Comparison of ENCODE assay signal across 1 cellular context in the genomic region with DNA sequence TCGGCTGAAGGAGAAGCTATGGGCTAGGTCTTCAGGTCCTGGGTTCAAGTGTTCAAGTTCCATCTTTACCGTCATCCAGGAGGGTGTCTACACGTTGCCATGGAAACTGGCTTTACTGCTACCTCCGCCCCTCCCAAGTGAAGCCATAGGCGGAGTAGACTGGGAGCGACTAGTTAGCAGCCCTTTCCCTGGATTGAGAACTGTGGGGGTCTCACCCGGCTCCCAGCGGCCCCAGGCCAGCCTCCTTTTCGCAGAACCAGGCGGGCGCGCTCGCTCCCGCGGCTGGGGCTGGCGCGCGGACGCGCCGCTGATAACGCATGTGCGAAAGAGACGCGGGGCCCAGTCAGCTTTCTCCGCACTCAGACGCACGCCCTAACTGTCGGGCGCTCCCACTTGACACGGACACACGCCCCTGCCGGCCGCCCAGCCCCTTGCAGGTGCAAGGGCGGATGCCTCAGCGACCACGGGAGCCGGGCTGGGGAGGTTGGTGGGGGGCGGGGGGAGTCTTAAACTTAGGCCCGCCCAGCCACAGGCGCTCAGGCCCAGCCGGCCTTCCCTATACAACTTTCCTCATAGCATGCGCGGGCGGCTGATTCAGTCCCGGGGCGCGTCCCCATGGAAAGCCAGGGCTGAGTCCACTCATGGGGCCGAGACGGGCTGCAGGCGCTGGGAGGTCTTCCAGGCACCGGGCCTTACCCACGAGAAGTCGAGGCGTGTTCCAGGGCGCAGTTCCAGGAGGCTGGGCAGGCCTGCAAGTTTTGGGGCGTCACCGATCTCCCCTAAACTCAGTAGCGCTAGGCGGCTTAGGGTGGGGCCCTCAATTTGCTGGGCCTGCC.
TF ChIP-seq lines count a peak whose summit lies in the region.

No MANE protein-coding gene starts in this region.

TF ChIP-seq in HEK293, 187 proteins besides CTCF, POLR2A, EP300 and RAD21 (continued from another document and continues in another):
- TF ChIP-seq KLF8 (tag by site-specific recombination; IDR thresholded peaks at IDR 0.05), result 0 out of 2 replicates have a peak, but pooled peaks have one; percentile 45
- TF ChIP-seq ZBTB8A (tag by site-specific recombination; IDR thresholded peaks at IDR 0.05), result peak; percentile 96
- TF ChIP-seq ZNF621 (tag by site-specific recombination; IDR thresholded peaks at IDR 0.05), result no peak
- peak; percentile 79 for TF ChIP-seq SP3 (tag by site-specific recombination; IDR thresholded peaks at IDR 0.05)
- TF ChIP-seq KLF16 (tag by site-specific recombination; IDR thresholded peaks at IDR 0.05), result 0 out of 2 replicates have a peak, but pooled peaks have one; percentile 24
- TF ChIP-seq, protein P1, sequence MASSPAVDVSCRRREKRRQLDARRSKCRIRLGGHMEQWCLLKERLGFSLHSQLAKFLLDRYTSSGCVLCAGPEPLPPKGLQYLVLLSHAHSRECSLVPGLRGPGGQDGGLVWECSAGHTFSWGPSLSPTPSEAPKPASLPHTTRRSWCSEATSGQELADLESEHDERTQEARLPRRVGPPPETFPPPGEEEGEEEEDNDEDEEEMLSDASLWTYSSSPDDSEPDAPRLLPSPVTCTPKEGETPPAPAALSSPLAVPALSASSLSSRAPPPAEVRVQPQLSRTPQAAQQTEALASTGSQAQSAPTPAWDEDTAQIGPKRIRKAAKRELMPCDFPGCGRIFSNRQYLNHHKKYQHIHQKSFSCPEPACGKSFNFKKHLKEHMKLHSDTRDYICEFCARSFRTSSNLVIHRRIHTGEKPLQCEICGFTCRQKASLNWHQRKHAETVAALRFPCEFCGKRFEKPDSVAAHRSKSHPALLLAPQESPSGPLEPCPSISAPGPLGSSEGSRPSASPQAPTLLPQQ (tag by site-specific recombination; IDR thresholded peaks at IDR 0.05), result peak; percentile 67
- no peak for TF ChIP-seq ZFP3 (tag by site-specific recombination; IDR thresholded peaks at IDR 0.05; ENCODE audit: low read depth)
- TF ChIP-seq, protein P2, sequence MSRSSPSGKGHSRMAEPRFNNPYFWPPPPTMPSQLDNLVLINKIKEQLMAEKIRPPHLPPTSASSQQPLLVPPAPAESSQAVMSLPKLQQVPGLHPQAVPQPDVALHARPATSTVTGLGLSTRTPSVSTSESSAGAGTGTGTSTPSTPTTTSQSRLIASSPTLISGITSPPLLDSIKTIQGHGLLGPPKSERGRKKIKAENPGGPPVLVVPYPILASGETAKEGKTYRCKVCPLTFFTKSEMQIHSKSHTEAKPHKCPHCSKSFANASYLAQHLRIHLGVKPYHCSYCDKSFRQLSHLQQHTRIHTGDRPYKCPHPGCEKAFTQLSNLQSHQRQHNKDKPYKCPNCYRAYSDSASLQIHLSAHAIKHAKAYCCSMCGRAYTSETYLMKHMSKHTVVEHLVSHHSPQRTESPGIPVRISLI (tag by site-specific recombination; IDR thresholded peaks at IDR 0.05), result no peak
- TF ChIP-seq ZSCAN23 (tag by site-specific recombination; IDR thresholded peaks at IDR 0.05), result no peak
- peak; percentile 40 for TF ChIP-seq SP7 (tag by site-specific recombination; IDR thresholded peaks at IDR 0.05)
- TF ChIP-seq ZNF121 (tag by site-specific recombination; IDR thresholded peaks at IDR 0.05), result peak; percentile 81
- TF ChIP-seq, protein P3, sequence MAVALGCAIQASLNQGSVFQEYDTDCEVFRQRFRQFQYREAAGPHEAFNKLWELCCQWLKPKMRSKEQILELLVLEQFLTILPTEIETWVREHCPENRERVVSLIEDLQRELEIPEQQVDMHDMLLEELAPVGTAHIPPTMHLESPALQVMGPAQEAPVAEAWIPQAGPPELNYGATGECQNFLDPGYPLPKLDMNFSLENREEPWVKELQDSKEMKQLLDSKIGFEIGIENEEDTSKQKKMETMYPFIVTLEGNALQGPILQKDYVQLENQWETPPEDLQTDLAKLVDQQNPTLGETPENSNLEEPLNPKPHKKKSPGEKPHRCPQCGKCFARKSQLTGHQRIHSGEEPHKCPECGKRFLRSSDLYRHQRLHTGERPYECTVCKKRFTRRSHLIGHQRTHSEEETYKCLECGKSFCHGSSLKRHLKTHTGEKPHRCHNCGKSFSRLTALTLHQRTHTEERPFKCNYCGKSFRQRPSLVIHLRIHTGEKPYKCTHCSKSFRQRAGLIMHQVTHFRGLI (tag by site-specific recombination; IDR thresholded peaks at IDR 0.05), result peak; percentile 93
- TF ChIP-seq BCL11A (tag by site-specific recombination; IDR thresholded peaks at IDR 0.05; ENCODE audit: low read depth), result no peak
- peak; percentile 65 for TF ChIP-seq WT1 (tag by site-specific recombination; IDR thresholded peaks at IDR 0.05)
- TF ChIP-seq ZXDB (tag by site-specific recombination; IDR thresholded peaks at IDR 0.05), result peak; percentile 66
- TF ChIP-seq ZFP69B (tag by site-specific recombination; IDR thresholded peaks at IDR 0.05), result peak; percentile 64; the same call in 1 of the 2 replicates
- peak; percentile 74 for TF ChIP-seq GLIS2 (tag by site-specific recombination; IDR thresholded peaks at IDR 0.05)
- TF ChIP-seq, protein P4, sequence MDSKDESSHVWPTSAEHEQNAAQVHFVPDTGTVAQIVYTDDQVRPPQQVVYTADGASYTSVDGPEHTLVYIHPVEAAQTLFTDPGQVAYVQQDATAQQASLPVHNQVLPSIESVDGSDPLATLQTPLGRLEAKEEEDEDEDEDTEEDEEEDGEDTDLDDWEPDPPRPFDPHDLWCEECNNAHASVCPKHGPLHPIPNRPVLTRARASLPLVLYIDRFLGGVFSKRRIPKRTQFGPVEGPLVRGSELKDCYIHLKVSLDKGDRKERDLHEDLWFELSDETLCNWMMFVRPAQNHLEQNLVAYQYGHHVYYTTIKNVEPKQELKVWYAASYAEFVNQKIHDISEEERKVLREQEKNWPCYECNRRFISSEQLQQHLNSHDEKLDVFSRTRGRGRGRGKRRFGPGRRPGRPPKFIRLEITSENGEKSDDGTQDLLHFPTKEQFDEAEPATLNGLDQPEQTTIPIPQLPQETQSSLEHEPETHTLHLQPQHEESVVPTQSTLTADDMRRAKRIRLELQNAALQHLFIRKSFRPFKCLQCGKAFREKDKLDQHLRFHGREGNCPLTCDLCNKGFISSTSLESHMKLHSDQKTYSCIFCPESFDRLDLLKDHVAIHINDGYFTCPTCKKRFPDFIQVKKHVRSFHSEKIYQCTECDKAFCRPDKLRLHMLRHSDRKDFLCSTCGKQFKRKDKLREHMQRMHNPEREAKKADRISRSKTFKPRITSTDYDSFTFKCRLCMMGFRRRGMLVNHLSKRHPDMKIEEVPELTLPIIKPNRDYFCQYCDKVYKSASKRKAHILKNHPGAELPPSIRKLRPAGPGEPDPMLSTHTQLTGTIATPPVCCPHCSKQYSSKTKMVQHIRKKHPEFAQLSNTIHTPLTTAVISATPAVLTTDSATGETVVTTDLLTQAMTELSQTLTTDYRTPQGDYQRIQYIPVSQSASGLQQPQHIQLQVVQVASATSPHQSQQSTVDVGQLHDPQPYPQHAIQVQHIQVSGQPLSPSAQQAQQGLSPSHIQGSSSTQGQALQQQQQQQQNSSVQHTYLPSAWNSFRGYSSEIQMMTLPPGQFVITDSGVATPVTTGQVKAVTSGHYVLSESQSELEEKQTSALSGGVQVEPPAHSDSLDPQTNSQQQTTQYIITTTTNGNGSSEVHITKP (tag by site-specific recombination; IDR thresholded peaks at IDR 0.05), result peak; percentile 90
- TF ChIP-seq KLF9 (tag by site-specific recombination; IDR thresholded peaks at IDR 0.05; ENCODE audit: low read depth), result peak; percentile 76
- peak; percentile 63 for TF ChIP-seq ZNF335 (tag by site-specific recombination; conservative IDR thresholded peaks at IDR 0.05)
- TF ChIP-seq ZNF157 (tag by site-specific recombination; IDR thresholded peaks at IDR 0.05), result no peak
- TF ChIP-seq, protein P5, sequence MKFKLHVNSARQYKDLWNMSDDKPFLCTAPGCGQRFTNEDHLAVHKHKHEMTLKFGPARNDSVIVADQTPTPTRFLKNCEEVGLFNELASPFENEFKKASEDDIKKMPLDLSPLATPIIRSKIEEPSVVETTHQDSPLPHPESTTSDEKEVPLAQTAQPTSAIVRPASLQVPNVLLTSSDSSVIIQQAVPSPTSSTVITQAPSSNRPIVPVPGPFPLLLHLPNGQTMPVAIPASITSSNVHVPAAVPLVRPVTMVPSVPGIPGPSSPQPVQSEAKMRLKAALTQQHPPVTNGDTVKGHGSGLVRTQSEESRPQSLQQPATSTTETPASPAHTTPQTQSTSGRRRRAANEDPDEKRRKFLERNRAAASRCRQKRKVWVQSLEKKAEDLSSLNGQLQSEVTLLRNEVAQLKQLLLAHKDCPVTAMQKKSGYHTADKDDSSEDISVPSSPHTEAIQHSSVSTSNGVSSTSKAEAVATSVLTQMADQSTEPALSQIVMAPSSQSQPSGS (tag by site-specific recombination; IDR thresholded peaks at IDR 0.05; ENCODE audit: low read depth), result no peak
- TF ChIP-seq, protein P6, sequence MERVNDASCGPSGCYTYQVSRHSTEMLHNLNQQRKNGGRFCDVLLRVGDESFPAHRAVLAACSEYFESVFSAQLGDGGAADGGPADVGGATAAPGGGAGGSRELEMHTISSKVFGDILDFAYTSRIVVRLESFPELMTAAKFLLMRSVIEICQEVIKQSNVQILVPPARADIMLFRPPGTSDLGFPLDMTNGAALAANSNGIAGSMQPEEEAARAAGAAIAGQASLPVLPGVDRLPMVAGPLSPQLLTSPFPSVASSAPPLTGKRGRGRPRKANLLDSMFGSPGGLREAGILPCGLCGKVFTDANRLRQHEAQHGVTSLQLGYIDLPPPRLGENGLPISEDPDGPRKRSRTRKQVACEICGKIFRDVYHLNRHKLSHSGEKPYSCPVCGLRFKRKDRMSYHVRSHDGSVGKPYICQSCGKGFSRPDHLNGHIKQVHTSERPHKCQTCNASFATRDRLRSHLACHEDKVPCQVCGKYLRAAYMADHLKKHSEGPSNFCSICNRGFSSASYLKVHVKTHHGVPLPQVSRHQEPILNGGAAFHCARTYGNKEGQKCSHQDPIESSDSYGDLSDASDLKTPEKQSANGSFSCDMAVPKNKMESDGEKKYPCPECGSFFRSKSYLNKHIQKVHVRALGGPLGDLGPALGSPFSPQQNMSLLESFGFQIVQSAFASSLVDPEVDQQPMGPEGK (tag by site-specific recombination; IDR thresholded peaks at IDR 0.05), result peak; percentile 67; the same call in 1 of the 2 replicates
- TF ChIP-seq, protein P7, sequence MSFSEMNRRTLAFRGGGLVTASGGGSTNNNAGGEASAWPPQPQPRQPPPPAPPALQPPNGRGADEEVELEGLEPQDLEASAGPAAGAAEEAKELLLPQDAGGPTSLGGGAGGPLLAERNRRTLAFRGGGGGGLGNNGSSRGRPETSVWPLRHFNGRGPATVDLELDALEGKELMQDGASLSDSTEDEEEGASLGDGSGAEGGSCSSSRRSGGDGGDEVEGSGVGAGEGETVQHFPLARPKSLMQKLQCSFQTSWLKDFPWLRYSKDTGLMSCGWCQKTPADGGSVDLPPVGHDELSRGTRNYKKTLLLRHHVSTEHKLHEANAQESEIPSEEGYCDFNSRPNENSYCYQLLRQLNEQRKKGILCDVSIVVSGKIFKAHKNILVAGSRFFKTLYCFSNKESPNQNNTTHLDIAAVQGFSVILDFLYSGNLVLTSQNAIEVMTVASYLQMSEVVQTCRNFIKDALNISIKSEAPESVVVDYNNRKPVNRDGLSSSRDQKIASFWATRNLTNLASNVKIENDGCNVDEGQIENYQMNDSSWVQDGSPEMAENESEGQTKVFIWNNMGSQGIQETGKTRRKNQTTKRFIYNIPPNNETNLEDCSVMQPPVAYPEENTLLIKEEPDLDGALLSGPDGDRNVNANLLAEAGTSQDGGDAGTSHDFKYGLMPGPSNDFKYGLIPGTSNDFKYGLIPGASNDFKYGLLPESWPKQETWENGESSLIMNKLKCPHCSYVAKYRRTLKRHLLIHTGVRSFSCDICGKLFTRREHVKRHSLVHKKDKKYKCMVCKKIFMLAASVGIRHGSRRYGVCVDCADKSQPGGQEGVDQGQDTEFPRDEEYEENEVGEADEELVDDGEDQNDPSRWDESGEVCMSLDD (tag by site-specific recombination; IDR thresholded peaks at IDR 0.05), result peak; percentile 53; the same call in 1 of the 2 replicates
- TF ChIP-seq, protein P8, sequence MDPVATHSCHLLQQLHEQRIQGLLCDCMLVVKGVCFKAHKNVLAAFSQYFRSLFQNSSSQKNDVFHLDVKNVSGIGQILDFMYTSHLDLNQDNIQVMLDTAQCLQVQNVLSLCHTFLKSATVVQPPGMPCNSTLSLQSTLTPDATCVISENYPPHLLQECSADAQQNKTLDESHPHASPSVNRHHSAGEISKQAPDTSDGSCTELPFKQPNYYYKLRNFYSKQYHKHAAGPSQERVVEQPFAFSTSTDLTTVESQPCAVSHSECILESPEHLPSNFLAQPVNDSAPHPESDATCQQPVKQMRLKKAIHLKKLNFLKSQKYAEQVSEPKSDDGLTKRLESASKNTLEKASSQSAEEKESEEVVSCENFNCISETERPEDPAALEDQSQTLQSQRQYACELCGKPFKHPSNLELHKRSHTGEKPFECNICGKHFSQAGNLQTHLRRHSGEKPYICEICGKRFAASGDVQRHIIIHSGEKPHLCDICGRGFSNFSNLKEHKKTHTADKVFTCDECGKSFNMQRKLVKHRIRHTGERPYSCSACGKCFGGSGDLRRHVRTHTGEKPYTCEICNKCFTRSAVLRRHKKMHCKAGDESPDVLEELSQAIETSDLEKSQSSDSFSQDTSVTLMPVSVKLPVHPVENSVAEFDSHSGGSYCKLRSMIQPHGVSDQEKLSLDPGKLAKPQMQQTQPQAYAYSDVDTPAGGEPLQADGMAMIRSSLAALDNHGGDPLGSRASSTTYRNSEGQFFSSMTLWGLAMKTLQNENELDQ (tag by site-specific recombination; IDR thresholded peaks at IDR 0.05; ENCODE audit: low read depth), result no peak
- TF ChIP-seq, protein P9, sequence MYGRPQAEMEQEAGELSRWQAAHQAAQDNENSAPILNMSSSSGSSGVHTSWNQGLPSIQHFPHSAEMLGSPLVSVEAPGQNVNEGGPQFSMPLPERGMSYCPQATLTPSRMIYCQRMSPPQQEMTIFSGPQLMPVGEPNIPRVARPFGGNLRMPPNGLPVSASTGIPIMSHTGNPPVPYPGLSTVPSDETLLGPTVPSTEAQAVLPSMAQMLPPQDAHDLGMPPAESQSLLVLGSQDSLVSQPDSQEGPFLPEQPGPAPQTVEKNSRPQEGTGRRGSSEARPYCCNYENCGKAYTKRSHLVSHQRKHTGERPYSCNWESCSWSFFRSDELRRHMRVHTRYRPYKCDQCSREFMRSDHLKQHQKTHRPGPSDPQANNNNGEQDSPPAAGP (tag by site-specific recombination; IDR thresholded peaks at IDR 0.05), result 0 out of 2 replicates have a peak, but pooled peaks have one; percentile 14
- no peak for TF ChIP-seq MEIS1 (CRISPR knock-in tag; IDR thresholded peaks at IDR 0.05; ENCODE audit: borderline replicate concordance)
- 0 out of 2 replicates have a peak, but pooled peaks have one; percentile 31 for TF ChIP-seq PRDM1 (tag by site-specific recombination; IDR thresholded peaks at IDR 0.05)
- TF ChIP-seq ZNF654 (tag by site-specific recombination; IDR thresholded peaks at IDR 0.05; ENCODE audit: low read depth), result no peak
- TF ChIP-seq ZNF777 (tag by site-specific recombination; IDR thresholded peaks at IDR 0.05; ENCODE audit: borderline replicate concordance), result no peak
- no peak for TF ChIP-seq ZNF239 (tag by site-specific recombination; IDR thresholded peaks at IDR 0.05)
- TF ChIP-seq SP2 (tag by site-specific recombination; IDR thresholded peaks at IDR 0.05), result peak; percentile 76
